ENCODE assay signal across 16 cellular contexts in the genomic region with DNA sequence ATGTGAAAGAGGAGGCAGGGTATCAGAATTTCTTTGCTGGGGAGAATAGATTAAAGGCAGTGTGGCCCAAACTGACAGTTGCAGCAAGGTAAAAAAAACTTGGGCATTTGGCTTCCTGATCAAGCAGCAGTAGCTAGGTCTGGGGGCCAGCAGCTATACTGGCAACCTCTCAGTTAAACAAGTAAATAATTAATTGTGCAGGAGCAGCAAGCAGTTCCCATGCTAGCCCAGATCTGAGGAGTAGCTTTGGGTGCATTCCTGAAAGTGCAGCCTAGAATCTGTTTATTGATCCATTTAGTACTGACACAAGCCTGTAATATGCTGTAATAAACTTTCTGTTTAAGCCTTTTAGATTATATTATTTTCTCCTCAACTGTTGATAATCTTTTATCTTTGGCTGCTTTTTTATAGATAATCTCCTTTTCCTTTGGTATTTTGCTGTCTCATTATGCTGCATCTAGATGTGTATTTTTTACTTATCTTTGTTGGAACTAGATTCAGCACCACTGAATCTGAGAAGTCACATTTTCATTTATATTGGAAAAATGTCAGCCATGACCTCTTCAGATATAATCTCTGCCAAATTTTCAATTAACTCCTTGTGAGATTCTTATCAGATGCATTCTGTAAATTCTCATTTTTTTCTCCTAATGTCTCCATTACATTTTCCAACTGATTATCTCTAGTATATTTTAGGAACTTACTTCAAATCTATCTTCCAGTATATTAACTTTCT.
"Had no signal": no experiment of that assay in that cellular context is flagged by ENCODE, and none has a peak within 500 bp of the region (broad histone marks: within the 10 kb centered on the region; RNA-seq: fewer than 3 reads in every experiment).

No MANE protein-coding gene starts in this region.

- ATAC-seq: activated CD8-positive, alpha-beta T cell treated with anti-CD3 and anti-CD28 coated beads, Interleukin-2, amount 10 ng/mL, durations not matched to agents 7 days and 5 days; gastroesophageal sphincter; psoas muscle; stimulated activated naive CD8-positive, alpha-beta T cell treated with anti-CD3 and anti-CD28 coated beads, Interleukin-15, amount 100 ng/mL, for 72 hours; upper lobe of right lung had no signal

- H3K4me3 ChIP-seq: breast epithelium, gastroesophageal sphincter, psoas muscle, thoracic aorta, upper lobe of right lung had no signal

- H3K4me1 ChIP-seq: breast epithelium, gastroesophageal sphincter, psoas muscle, upper lobe of right lung had no signal

- DNase-seq: activated CD4-positive, alpha-beta T cell treated with anti-CD3 and anti-CD28 coated beads, Interleukin-2, amount 10 ng/mL, durations not matched to agents 24 days and 14 days; activated CD4-positive, CD25-positive, alpha-beta regulatory T cell; activated CD8-positive, alpha-beta memory T cell treated with anti-CD3 and anti-CD28 coated beads, Interleukin-2, amount 50 U/mL, for 48 hours; activated CD8-positive, alpha-beta T cell treated with anti-CD3 and anti-CD28 coated beads, Interleukin-2, amount 10 ng/mL, durations not matched to agents 7 days and 5 days; activated naive CD8-positive, alpha-beta T cell treated with anti-CD3 and anti-CD28 coated beads, Interleukin-2, amount 10 ng/mL, durations not matched to agents 7 days and 5 days; anterior cingulate cortex; endodermal cell; islet precursor cell; nephron progenitor cell; psoas muscle; stimulated activated CD4-positive, alpha-beta T cell treated with anti-CD3 and anti-CD28 coated beads, Interleukin-1b, Interleukin-23, amount 100 ng/mL, for 48 hours; stimulated activated naive CD8-positive, alpha-beta T cell treated with anti-CD3 and anti-CD28 coated beads, Interleukin-15, amount 100 ng/mL, for 72 hours; upper lobe of right lung had no signal

- H3K36me3 ChIP-seq: breast epithelium, gastroesophageal sphincter, thoracic aorta, upper lobe of right lung had no signal

- H3K27me3 ChIP-seq: breast epithelium, gastroesophageal sphincter, upper lobe of right lung had no signal

- H3K27ac ChIP-seq: breast epithelium, gastroesophageal sphincter, psoas muscle, thoracic aorta, upper lobe of right lung had no signal

- H3K9me3 ChIP-seq: breast epithelium, gastroesophageal sphincter, psoas muscle, thoracic aorta, upper lobe of right lung had no signal
